8 cellular contexts compared by ENCODE assay signal in genomic region chr11:104609297-104609696, GRCh38.
DNase-seq lines count a peak whose midpoint lies in the region; ATAC-seq and TF ChIP-seq lines count a peak whose summit lies in the region.

No MANE protein-coding gene starts in this region.

- in situ Hi-C loops in astrocyte of the cerebellum (cut with HindIII; ENCODE audit: low sequenced_read_pairs), result no loop called here

- H3F3A ChIP-seq in smooth muscle cell (ENCODE audit: low read depth), result no peaks in the 10 kb centered on the region

- WGBS in smooth muscle cell (ENCODE audit: low lambda C conversion rate), result 91% methylated on average over 1 of the region's 1 CpG

- ATAC-seq in GM21447 (IDR thresholded peaks at IDR 0.05; ENCODE audit: unreplicated experiment), result peak; percentile 81

- no peaks in the 10 kb centered on the region for H3K79me2 ChIP-seq in smooth muscle cell (ENCODE audit: low read depth)

- no peaks in the 10 kb centered on the region for H3K4me1 ChIP-seq in smooth muscle cell (ENCODE audit: low read depth)

- H3K27me3 ChIP-seq in HL-60 (ENCODE audit: insufficient read depth, poor library complexity, severe bottlenecking) (no peaks in the 10 kb centered on the region), smooth muscle cell (ENCODE audit: low read depth) (no peaks in the 10 kb centered on the region)

- H3K36me3 ChIP-seq in smooth muscle cell (ENCODE audit: low read depth), result no peaks in the 10 kb centered on the region

- peak overlapping the region; percentile 25 for H2AFZ ChIP-seq in smooth muscle cell (ENCODE audit: low read depth)

- H4K20me1 ChIP-seq in smooth muscle cell (ENCODE audit: low read depth), result no peaks in the 10 kb centered on the region

- TF ChIP-seq CTCF in HL-60 (IDR thresholded peaks at IDR 0.05; ENCODE audit: insufficient read depth, low read length) (peak; percentile 73), astrocyte of the cerebellum (IDR thresholded peaks at IDR 0.05; ENCODE audit: low read depth, low read length, missing control alignments) (peak; percentile 90), smooth muscle cell (IDR thresholded peaks at IDR 0.05; ENCODE audit: borderline replicate concordance, insufficient read depth, poor library complexity, severe bottlenecking) (peak; percentile 69)

- no peak overlapping the region for H3K9ac ChIP-seq in smooth muscle cell (ENCODE audit: low read depth)

- H3K27ac ChIP-seq in HL-60 (replicated peaks) (no peak overlapping the region), smooth muscle cell (ENCODE audit: low read depth) (no peak overlapping the region)

- no peak overlapping the region for H3K4me2 ChIP-seq in smooth muscle cell

- H3K4me3 ChIP-seq in HL-60 (replicated peaks; ENCODE audit: insufficient read depth, low read length) (no peak overlapping the region), astrocyte of the cerebellum (ENCODE audit: low read depth, low read length) (no peak overlapping the region), smooth muscle cell (no peak overlapping the region)

- DNase-seq in ELR (ENCODE audit: low read depth) (peak; percentile 69), HL-60 (ENCODE audit: low read depth in 1 of 2, low spot score in 1 of 2) (peak in 1 of 2 experiments; percentile 67), SK-N-DZ (ENCODE audit: low spot score) (peak; percentile 29), astrocyte of the cerebellum (ENCODE audit: low read depth) (peak; percentile 68), iPS DF 4.7 (ENCODE audit: extremely low read depth, low spot score) (peak; percentile 62), smooth muscle cell (lab: John Stamatoyannopoulos, UW; ENCODE audit: unreplicated experiment) (no peak), NCI-H2107 (lab: John Stamatoyannopoulos, UW) (no peak)

- H3K9me3 ChIP-seq in smooth muscle cell (replicated peaks; ENCODE audit: low read depth), result no peaks in the 10 kb centered on the region

Comparison
In these comparisons a context has a peak if more than half of its experiments do, and no peak if none do; other contexts are left out.
1. DNase-seq: peak in ELR (single experiment), SK-N-DZ (single experiment), astrocyte of the cerebellum (single experiment) and iPS DF 4.7 (single experiment); none in smooth muscle cell (single experiment) and NCI-H2107 (single experiment).
2. Peak in every context shown above with its lines, with median percentiles within 50 percentile points of each other: CTCF ChIP-seq.